ENCODE assay signal across 9 cellular contexts in genomic region chr1:22750671-22751016, GRCh38. TPM values are rescaled to one million over a fixed set of nuclear protein-coding genes. Genes with fewer than 3 reads are reported as not detected.
A peak's percentile ranks its signal among the peaks of the same experiment; 100 is the strongest.
DNase-seq lines count a peak whose midpoint lies in the region; ATAC-seq and TF ChIP-seq lines count a peak whose summit lies in the region.
"Had no signal": no experiment of that assay in that cellular context is flagged by ENCODE, and none has a peak within 500 bp of the region (broad histone marks: within the 10 kb centered on the region; RNA-seq: fewer than 3 reads in every experiment).

No MANE protein-coding gene starts in this region.

- H3K79me2 ChIP-seq in PC-9 (ENCODE audit: low read depth): no peaks in the 10 kb centered on the region

- no peaks in the 10 kb centered on the region for H3K27me3 ChIP-seq in PC-9 (ENCODE audit: insufficient read depth, low read depth)
- H3K27me3 ChIP-seq in gastroesophageal sphincter: no peaks in the 10 kb centered on the region

- DNase-seq in HFFc6: no peak
- DNase-seq in PC-9: peak; percentile 16 to 81
- no peak for DNase-seq in OCI-M1 (lab: John Stamatoyannopoulos, UW)
- DNase-seq in dedifferentiated amniotic fluid mesenchymal stem cell (ENCODE audit: extremely low spot score): no peak
- DNase-seq: activated CD8-positive, alpha-beta memory T cell treated with anti-CD3 and anti-CD28 coated beads, Interleukin-2, amount 50 U/mL, for 48 hours; NCI-H446 treated with DMSO at 0.1 percent for 48 hours had no signal

- TF ChIP-seq CTCF in HFFc6 (IDR thresholded peaks at IDR 0.05) (no peak), PC-9 (conservative IDR thresholded peaks at IDR 0.05) (no peak), gastroesophageal sphincter (IDR thresholded peaks at IDR 0.05) (no peak)

- H3K4me1 Mint-ChIP-seq in HFFc6 (ENCODE audit: low read depth): peaks cover 67% of the 10 kb centered on the region
- peaks cover 8% of the 10 kb centered on the region for H3K4me1 Mint-ChIP-seq in stimulated activated memory B cell treated with anti-CD40 and anti-IgM and Interleukin-4, amounts not matched to agents 10 μg/mL and 1 μg/mL and 100 μg/mL, for 72 hours

- TF ChIP-seq POLR2A in gastroesophageal sphincter (IDR thresholded peaks at IDR 0.05): no peak

- POLR2A ChIA-PET in PC-9 (lab: Charles Lee; ENCODE audit: unreplicated experiment): no interaction called here

- ATAC-seq in gastroesophageal sphincter: peak; percentile 49
- no peak for ATAC-seq in stimulated activated memory B cell treated with anti-CD40 and anti-IgM and Interleukin-4, amounts not matched to agents 10 μg/mL and 1 μg/mL and 100 μg/mL, for 72 hours
- ATAC-seq in GM18861 (IDR thresholded peaks at IDR 0.05; ENCODE audit: unreplicated experiment): no peak

- no peak for TF ChIP-seq EP300 in gastroesophageal sphincter (IDR thresholded peaks at IDR 0.05)

- H3K9me3 ChIP-seq in PC-9 (ENCODE audit: insufficient read depth, low read depth): no peaks in the 10 kb centered on the region
- H3K9me3 ChIP-seq in gastroesophageal sphincter: no peaks in the 10 kb centered on the region

- no peak overlapping the region for H3K4me3 ChIP-seq in PC-9
- no peak overlapping the region for H3K4me3 ChIP-seq in gastroesophageal sphincter

- no TSS peak for BruUV-seq in PC-9 (replicated peaks; lab: Mats Ljungman, UMichigan)

- H3K27ac Mint-ChIP-seq in HFFc6: peak overlapping the region; percentile 96
- H3K27ac Mint-ChIP-seq in stimulated activated memory B cell treated with anti-CD40 and anti-IgM and Interleukin-4, amounts not matched to agents 10 μg/mL and 1 μg/mL and 100 μg/mL, for 72 hours: peak overlapping the region; percentile 22

- no peaks in the 10 kb centered on the region for H3K9me3 Mint-ChIP-seq in HFFc6
- H3K9me3 Mint-ChIP-seq in stimulated activated memory B cell treated with anti-CD40 and anti-IgM and Interleukin-4, amounts not matched to agents 10 μg/mL and 1 μg/mL and 100 μg/mL, for 72 hours: no peaks in the 10 kb centered on the region

- H3K4me2 ChIP-seq in PC-9: peak overlapping the region; percentile 62

- H3K4me1 ChIP-seq in PC-9 (replicated peaks; ENCODE audit: insufficient read depth) (peaks cover 58% of the 10 kb centered on the region), gastroesophageal sphincter (peaks cover 0 to 25% (median 6%) of the 10 kb centered on the region in 3 donors)

- no peak overlapping the region for H2AFZ ChIP-seq in PC-9

- CTCF ChIA-PET in PC-9 (lab: Charles Lee): no interaction called here

- intact Hi-C loops in PC-9 (cut with micrococcal nuclease; ENCODE audit: unreplicated experiment): loop anchor here (1.0 kb wide), 3 partner anchors 77 to 112 kb away; no protein-coding TSS in a partner anchor

- 0 to 29% methylated on average over 1 of the region's 1 CpG for WGBS in gastroesophageal sphincter (ENCODE audit: low coverage in 1 of 2), 2 donors

- no peaks in the 10 kb centered on the region for H3K36me3 Mint-ChIP-seq in HFFc6 (ENCODE audit: low read depth)
- no peaks in the 10 kb centered on the region for H3K36me3 Mint-ChIP-seq in stimulated activated memory B cell treated with anti-CD40 and anti-IgM and Interleukin-4, amounts not matched to agents 10 μg/mL and 1 μg/mL and 100 μg/mL, for 72 hours

- peak overlapping the region; percentile 27; the same call in 1 of the 2 replicates for H3K4me3 Mint-ChIP-seq in HFFc6
- no peak overlapping the region for H3K4me3 Mint-ChIP-seq in stimulated activated memory B cell treated with anti-CD40 and anti-IgM and Interleukin-4, amounts not matched to agents 10 μg/mL and 1 μg/mL and 100 μg/mL, for 72 hours

- H3K27ac ChIP-seq in PC-9 (peak overlapping the region; percentile 89), gastroesophageal sphincter (peak overlapping the region in 3 of 4 donors; percentile 3 to 66 (median 51))

- H4K20me1 ChIP-seq in PC-9 (ENCODE audit: insufficient read depth): no peaks in the 10 kb centered on the region

- no peaks in the 10 kb centered on the region for H3K9me2 ChIP-seq in PC-9 (ENCODE audit: insufficient read depth)

- H3K36me3 ChIP-seq in PC-9 (ENCODE audit: low read depth) (no peaks in the 10 kb centered on the region), gastroesophageal sphincter (no peaks in the 10 kb centered on the region)

- H3F3A ChIP-seq in PC-9 (ENCODE audit: insufficient read depth, low read depth): peaks cover 52% of the 10 kb centered on the region

- peaks cover 2% of the 10 kb centered on the region; the same call in 1 of the 2 replicates for H3K27me3 Mint-ChIP-seq in HFFc6 (ENCODE audit: insufficient read depth)
- H3K27me3 Mint-ChIP-seq in stimulated activated memory B cell treated with anti-CD40 and anti-IgM and Interleukin-4, amounts not matched to agents 10 μg/mL and 1 μg/mL and 100 μg/mL, for 72 hours: peaks cover 24% of the 10 kb centered on the region

RNA-seq across cellular contexts. Expression of gene EPHB2, which starts 40.0 kb away (rescaled TPM):
- total RNA-seq in HFFc6 (2021; fragmentation: NEBNext Ultra II Directional; extraction: Animal tissue kit (Norgen Biotek cat#: 25700)): 10 to 100 TPM; 13.1 to 36.4 (median 30.9) TPM
- total RNA-seq in PC-9 (2021): 26.7 and 31.1 TPM in 2 replicates
- total RNA-seq in gastroesophageal sphincter: 1 to 10 TPM; 2.0 to 5.9 (median 2.6) TPM

Comparison
In these comparisons a context has a peak if more than half of its experiments do, and no peak if none do; other contexts are left out.
1. DNase-seq: peak in PC-9 (2 of 2); none in HFFc6 (single experiment), OCI-M1 (single experiment) and dedifferentiated amniotic fluid mesenchymal stem cell (single experiment).